ENCODE assay signal across 1 cellular context in the genomic region with DNA sequence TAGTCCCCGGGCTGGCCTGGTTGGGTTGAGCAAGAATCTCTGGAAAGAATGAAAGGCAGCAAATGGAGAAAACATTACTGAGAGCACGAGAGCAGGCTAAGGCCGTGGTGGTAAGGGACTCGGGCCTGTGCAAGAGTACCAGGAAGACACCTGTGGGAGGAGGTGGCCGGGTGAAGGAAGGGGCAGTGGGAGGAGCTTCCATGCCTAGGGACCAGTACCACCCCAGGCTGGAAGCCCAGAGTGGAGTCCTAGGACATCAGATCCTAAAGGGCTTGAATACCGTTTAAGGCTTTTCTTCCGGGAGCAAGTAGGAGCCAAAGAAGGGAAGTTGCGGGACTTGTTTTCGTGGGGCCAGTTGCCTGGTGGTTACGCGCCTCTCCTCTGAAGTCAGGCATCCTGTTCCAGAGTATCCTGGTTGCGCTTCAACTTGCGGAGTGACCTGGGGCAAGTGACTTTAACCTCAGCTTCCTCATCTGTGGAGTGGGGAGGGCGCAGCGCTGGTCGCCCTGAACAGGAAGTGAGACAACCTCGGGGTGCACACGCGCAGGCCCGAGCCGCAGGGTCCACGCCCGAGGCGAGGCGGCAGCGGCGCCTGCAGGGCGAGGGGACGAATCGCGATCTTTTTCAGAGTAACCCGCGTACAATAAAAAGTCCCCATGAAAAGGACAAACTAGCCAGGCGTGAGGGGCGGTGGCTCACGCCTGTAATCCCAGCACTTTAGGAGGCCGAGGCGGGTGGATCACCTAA.
TF ChIP-seq lines count a peak whose summit lies in the region.

No MANE protein-coding gene starts in this region.

TF ChIP-seq in HepG2, 621 proteins besides CTCF, POLR2A, EP300 and RAD21 (continued from another document and continues in another):
- TF ChIP-seq STAT6 (CRISPR knock-in tag; IDR thresholded peaks at IDR 0.05; ENCODE audit: borderline replicate concordance) (no peak), HDAC6 (IDR thresholded peaks at IDR 0.05; ENCODE audit: low read depth, low read length) (no peak), NCOA2 (CRISPR knock-in tag; IDR thresholded peaks at IDR 0.05) (peak; percentile 51; the same call in 1 of the 2 replicates), ZNF777 (CRISPR knock-in tag; IDR thresholded peaks at IDR 0.05) (peak; percentile 75), NPAS2 (CRISPR knock-in tag; IDR thresholded peaks at IDR 0.05; ENCODE audit: borderline replicate concordance) (no peak), ZNF704 (CRISPR knock-in tag; IDR thresholded peaks at IDR 0.05; ENCODE audit: borderline replicate concordance) (no peak; the same call in 1 of the 2 replicates), FLYWCH1 (CRISPR knock-in tag; IDR thresholded peaks at IDR 0.05) (no peak), ZNF615 (CRISPR knock-in tag; IDR thresholded peaks at IDR 0.05; ENCODE audit: borderline replicate concordance) (0 out of 2 replicates have a peak, but pooled peaks have one; percentile 70), ZBTB44 (CRISPR knock-in tag; IDR thresholded peaks at IDR 0.05) (no peak), SRSF1 (optimal IDR thresholded peaks at IDR 0.05; ENCODE audit: low read depth, low read length) (no peak), NFE2 (CRISPR knock-in tag; IDR thresholded peaks at IDR 0.05) (no peak), BORCS8-MEF2B (CRISPR knock-in tag; IDR thresholded peaks at IDR 0.05) (peak; percentile 68), ZNF747 (CRISPR knock-in tag; IDR thresholded peaks at IDR 0.05; ENCODE audit: borderline replicate concordance) (peak; percentile 97), SALL2 (CRISPR knock-in tag; IDR thresholded peaks at IDR 0.05) (no peak; the same call in 1 of the 2 replicates), HNF1A (IDR thresholded peaks at IDR 0.05; ENCODE audit: low read depth) (no peak), HNF1A (CRISPR knock-in tag; IDR thresholded peaks at IDR 0.05; ENCODE audit: borderline replicate concordance) (0 out of 2 replicates have a peak, but pooled peaks have one; percentile 38), ZNF549 (CRISPR knock-in tag; IDR thresholded peaks at IDR 0.05) (no peak), PRDM10 (CRISPR knock-in tag; IDR thresholded peaks at IDR 0.05; ENCODE audit: low read depth) (no peak; the same call in 1 of the 2 replicates), IKZF4 (CRISPR knock-in tag; IDR thresholded peaks at IDR 0.05; ENCODE audit: borderline replicate concordance, low read depth, not compliant biosample characterization) (no peak), ZNF343 (CRISPR knock-in tag; IDR thresholded peaks at IDR 0.05) (peak; percentile 85), SNAI1 (CRISPR knock-in tag; IDR thresholded peaks at IDR 0.05; ENCODE audit: borderline replicate concordance) (no peak), KMT2B (CRISPR knock-in tag; IDR thresholded peaks at IDR 0.05) (peak; percentile 60; the same call in 1 of the 2 replicates), ZNF431 (CRISPR knock-in tag; IDR thresholded peaks at IDR 0.05; ENCODE audit: borderline replicate concordance, low read depth) (peak; percentile 66; the same call in 1 of the 2 replicates), HOXA7 (CRISPR knock-in tag; IDR thresholded peaks at IDR 0.05) (no peak), ZZZ3 (CRISPR knock-in tag; IDR thresholded peaks at IDR 0.05; ENCODE audit: borderline replicate concordance) (peak; percentile 96; the same call in 1 of the 2 replicates), ZNF7 (CRISPR knock-in tag; IDR thresholded peaks at IDR 0.05) (no peak; the same call in none of the 2 replicates), ZGPAT (CRISPR knock-in tag; IDR thresholded peaks at IDR 0.05) (peak; percentile 82), NKX3-1 (CRISPR knock-in tag; IDR thresholded peaks at IDR 0.05) (peak; percentile 73; the same call in 1 of the 2 replicates)
- TF ChIP-seq, protein P1, sequence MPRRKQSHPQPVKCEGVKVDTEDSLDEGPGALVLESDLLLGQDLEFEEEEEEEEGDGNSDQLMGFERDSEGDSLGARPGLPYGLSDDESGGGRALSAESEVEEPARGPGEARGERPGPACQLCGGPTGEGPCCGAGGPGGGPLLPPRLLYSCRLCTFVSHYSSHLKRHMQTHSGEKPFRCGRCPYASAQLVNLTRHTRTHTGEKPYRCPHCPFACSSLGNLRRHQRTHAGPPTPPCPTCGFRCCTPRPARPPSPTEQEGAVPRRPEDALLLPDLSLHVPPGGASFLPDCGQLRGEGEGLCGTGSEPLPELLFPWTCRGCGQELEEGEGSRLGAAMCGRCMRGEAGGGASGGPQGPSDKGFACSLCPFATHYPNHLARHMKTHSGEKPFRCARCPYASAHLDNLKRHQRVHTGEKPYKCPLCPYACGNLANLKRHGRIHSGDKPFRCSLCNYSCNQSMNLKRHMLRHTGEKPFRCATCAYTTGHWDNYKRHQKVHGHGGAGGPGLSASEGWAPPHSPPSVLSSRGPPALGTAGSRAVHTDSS (CRISPR knock-in tag; conservative IDR thresholded peaks at IDR 0.05) = no peak; the same call in 1 of the 2 replicates
- TF ChIP-seq, protein P2, sequence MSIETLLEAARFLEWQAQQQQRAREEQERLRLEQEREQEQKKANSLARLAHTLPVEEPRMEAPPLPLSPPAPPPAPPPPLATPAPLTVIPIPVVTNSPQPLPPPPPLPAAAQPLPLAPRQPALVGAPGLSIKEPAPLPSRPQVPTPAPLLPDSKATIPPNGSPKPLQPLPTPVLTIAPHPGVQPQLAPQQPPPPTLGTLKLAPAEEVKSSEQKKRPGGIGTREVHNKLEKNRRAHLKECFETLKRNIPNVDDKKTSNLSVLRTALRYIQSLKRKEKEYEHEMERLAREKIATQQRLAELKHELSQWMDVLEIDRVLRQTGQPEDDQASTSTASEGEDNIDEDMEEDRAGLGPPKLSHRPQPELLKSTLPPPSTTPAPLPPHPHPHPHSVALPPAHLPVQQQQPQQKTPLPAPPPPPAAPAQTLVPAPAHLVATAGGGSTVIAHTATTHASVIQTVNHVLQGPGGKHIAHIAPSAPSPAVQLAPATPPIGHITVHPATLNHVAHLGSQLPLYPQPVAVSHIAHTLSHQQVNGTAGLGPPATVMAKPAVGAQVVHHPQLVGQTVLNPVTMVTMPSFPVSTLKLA (IDR thresholded peaks at IDR 0.05) = peak; percentile 60; the same call in 1 of the 2 replicates
- TF ChIP-seq, protein P3, sequence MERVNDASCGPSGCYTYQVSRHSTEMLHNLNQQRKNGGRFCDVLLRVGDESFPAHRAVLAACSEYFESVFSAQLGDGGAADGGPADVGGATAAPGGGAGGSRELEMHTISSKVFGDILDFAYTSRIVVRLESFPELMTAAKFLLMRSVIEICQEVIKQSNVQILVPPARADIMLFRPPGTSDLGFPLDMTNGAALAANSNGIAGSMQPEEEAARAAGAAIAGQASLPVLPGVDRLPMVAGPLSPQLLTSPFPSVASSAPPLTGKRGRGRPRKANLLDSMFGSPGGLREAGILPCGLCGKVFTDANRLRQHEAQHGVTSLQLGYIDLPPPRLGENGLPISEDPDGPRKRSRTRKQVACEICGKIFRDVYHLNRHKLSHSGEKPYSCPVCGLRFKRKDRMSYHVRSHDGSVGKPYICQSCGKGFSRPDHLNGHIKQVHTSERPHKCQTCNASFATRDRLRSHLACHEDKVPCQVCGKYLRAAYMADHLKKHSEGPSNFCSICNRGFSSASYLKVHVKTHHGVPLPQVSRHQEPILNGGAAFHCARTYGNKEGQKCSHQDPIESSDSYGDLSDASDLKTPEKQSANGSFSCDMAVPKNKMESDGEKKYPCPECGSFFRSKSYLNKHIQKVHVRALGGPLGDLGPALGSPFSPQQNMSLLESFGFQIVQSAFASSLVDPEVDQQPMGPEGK (CRISPR knock-in tag; IDR thresholded peaks at IDR 0.05) = peak; percentile 96
